Comparison of ENCODE assay signal across 1 cellular context in the genomic region with DNA sequence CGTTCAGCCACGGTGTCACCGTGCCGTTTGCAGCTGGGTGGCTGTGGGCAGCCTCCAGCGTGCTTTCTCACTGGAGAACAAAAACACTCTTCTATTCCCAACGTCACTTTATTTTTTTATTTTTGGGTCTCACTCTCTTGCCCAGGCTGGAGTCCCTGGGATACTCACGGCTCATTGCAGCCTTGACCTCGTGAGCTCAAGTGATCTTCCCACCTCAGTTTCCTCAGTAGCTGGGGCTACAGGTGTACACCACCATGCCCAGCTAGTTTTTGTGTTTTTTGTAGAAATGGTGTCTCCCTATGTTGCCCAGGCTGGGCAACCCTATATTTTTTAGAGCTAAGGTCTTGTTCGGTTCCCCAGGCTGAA.
A peak's percentile ranks its signal among the peaks of the same experiment; 100 is the strongest.
TF ChIP-seq lines count a peak whose summit lies in the region.

No MANE protein-coding gene starts in this region.

TF ChIP-seq in K562, 482 proteins besides CTCF, POLR2A, EP300 and RAD21:
- TF ChIP-seq RFX1 (IDR thresholded peaks at IDR 0.05) (no peak), ZNF121 (CRISPR knock-in tag; conservative IDR thresholded peaks at IDR 0.05) (peak; percentile 84)
